ENCODE assay signal across 12 cellular contexts in the genomic region with DNA sequence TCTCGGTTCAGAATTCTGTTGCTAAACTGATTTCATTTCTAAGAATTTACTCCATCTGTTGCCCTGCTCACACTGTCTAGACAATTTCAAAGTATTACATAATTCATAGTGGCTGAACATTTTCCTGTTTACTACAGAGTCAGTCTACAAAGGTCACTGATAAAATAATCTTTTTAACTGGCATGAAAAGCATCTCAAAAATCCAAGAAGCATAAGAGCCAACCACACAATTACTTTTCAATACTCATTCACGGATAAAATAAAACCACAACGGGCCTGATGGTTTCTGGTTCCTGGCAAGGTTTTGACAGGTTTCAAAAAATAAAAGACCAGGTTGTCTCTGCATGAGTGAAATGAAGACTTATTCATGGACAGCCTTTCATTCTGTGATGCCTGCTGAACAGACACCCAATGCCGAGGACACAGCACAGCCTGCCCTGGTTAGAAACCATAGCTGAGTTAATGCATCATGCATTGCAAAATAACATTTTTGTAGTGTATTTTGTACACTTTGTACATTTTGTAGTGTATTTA.
A peak's percentile ranks its signal among the peaks of the same experiment; 100 is the strongest.
DNase-seq lines count a peak whose midpoint lies in the region; ATAC-seq and TF ChIP-seq lines count a peak whose summit lies in the region.
"Had no signal": no experiment of that assay in that cellular context is flagged by ENCODE, and none has a peak within 500 bp of the region (broad histone marks: within the 10 kb centered on the region; RNA-seq: fewer than 3 reads in every experiment).

No MANE protein-coding gene starts in this region.

- H3K9ac ChIP-seq in neuronal stem cell (ENCODE audit: low read depth, low read length, poor library complexity): no peak overlapping the region

- H3K36me3 ChIP-seq in lung (ENCODE audit: control insufficient read depth in 2 of 2, insufficient read depth in 2 of 2, low read length in 2 of 2): no peaks in the 10 kb centered on the region
- no peaks in the 10 kb centered on the region for H3K36me3 ChIP-seq in neuronal stem cell (replicated peaks in 1 of 2; ENCODE audit: control insufficient read depth in 2 of 2, insufficient read depth in 2 of 2, low read length in 2 of 2)

- H2BK15ac ChIP-seq in neuronal stem cell (ENCODE audit: low read length): no peak overlapping the region

- H3K23ac ChIP-seq in neuronal stem cell (ENCODE audit: low read depth, low read length, poor library complexity): no peak overlapping the region

- H3K27me3 ChIP-seq in lung (ENCODE audit: control insufficient read depth, insufficient read depth): no peaks in the 10 kb centered on the region
- H3K27me3 ChIP-seq in neuronal stem cell (ENCODE audit: control insufficient read depth in 3 of 3, insufficient read depth in 3 of 3, low read depth in 1 of 3, low read length in 3 of 3): peaks cover 0 to 3% (median 0%) of the 10 kb centered on the region in 3 experiments

- no peak overlapping the region for H2BK12ac ChIP-seq in neuronal stem cell (ENCODE audit: low read length)

- H3K9me3 ChIP-seq in lung (ENCODE audit: control insufficient read depth in 2 of 2, insufficient read depth in 1 of 2, low read length in 1 of 2): no peaks in the 10 kb centered on the region
- no peaks in the 10 kb centered on the region for H3K9me3 ChIP-seq in neuronal stem cell (replicated peaks in 1 of 2; ENCODE audit: control insufficient read depth in 2 of 2, insufficient read depth in 1 of 2, low read depth in 1 of 2, low read length in 2 of 2)

- H3K14ac ChIP-seq in neuronal stem cell (ENCODE audit: low read length): no peak overlapping the region

- DNase-seq in AG08396 (ENCODE audit: low spot score) (peak; percentile 42), HT1080 (ENCODE audit: low read depth) (peak; percentile 44), coronary artery (ENCODE audit: low spot score) (no peak), lung (ENCODE audit: low spot score) (no peak), neuronal stem cell (ENCODE audit: low spot score) (no peak), NAMALWA (ENCODE audit: low spot score) (no peak)
- DNase-seq: activated CD4-positive, alpha-beta T cell treated with anti-CD3 and anti-CD28 coated beads, Interleukin-2, amount 50 U/mL, for 48 hours; activated naive CD8-positive, alpha-beta T cell treated with anti-CD3 and anti-CD28 coated beads, Interleukin-2, amount 10 ng/mL, durations not matched to agents 7 days and 5 days; mesendoderm; stimulated activated naive B cell treated with anti-CD40 and anti-IgM and Interleukin-4, amounts not matched to agents 10 μg/mL and 1 μg/mL and 100 μg/mL, for 72 hours had no signal

- H3K79me1 ChIP-seq in neuronal stem cell (ENCODE audit: low read depth, low read length): no peaks in the 10 kb centered on the region

- 32 to 49% methylated on average over 4 of the region's 4 CpGs for WGBS in lung, 2 donors
- WGBS in neuronal stem cell (ENCODE audit: extremely low coverage in 2 of 2, insufficient read length in 2 of 2, insufficient replicate concordance in 1 of 2), 2 donors: no CpG with 5 or more reads among the region's 4 CpGs

- H4K91ac ChIP-seq in neuronal stem cell (ENCODE audit: low read depth, low read length, poor library complexity): no peak overlapping the region

- H3K27ac ChIP-seq in coronary artery (peak overlapping the region; percentile 70 to 89), lung (ENCODE audit: low read depth in 1 of 2, low read length in 1 of 2) (peak overlapping the region; percentile 21 to 37), neuronal stem cell (replicated peaks; ENCODE audit: low read length) (no peak overlapping the region)

- no peak overlapping the region for H2BK5ac ChIP-seq in neuronal stem cell (ENCODE audit: low read length)

- H2AFZ ChIP-seq in neuronal stem cell (ENCODE audit: low read length): no peak overlapping the region

- no peak overlapping the region for H4K8ac ChIP-seq in neuronal stem cell (ENCODE audit: low read depth, low read length)

- H3K4me1 ChIP-seq in lung (ENCODE audit: control insufficient read depth in 2 of 2, insufficient read depth in 2 of 2, low read length in 2 of 2) (peaks cover 0 to 2% of the 10 kb centered on the region in 2 donors), neuronal stem cell (ENCODE audit: control insufficient read depth in 2 of 2, insufficient read depth in 1 of 2, low read depth in 1 of 2, low read length in 2 of 2) (peaks cover 0 to 1% of the 10 kb centered on the region in 2 donors)

- no peak overlapping the region for H3K4ac ChIP-seq in neuronal stem cell (ENCODE audit: low read length)

- TF ChIP-seq CTCF in coronary artery (IDR thresholded peaks at IDR 0.05): no peak
- TF ChIP-seq CTCF in lung (IDR thresholded peaks at IDR 0.05; ENCODE audit: control extremely low read depth, extremely low read depth): no peak

- no peak overlapping the region for H2AK5ac ChIP-seq in neuronal stem cell (ENCODE audit: low read depth, low read length)

- no peak overlapping the region for H2BK120ac ChIP-seq in neuronal stem cell (ENCODE audit: low read depth, low read length)

- no peak overlapping the region for H3K18ac ChIP-seq in neuronal stem cell (ENCODE audit: low read length)

- ATAC-seq in lung (ENCODE audit: insufficient read depth, low FRiP score): no peak
- ATAC-seq in HG02623 (IDR thresholded peaks at IDR 0.05; ENCODE audit: unreplicated experiment): no peak
- no peak for ATAC-seq in GM18520 (IDR thresholded peaks at IDR 0.05; ENCODE audit: unreplicated experiment)
- ATAC-seq: stimulated activated naive B cell treated with anti-CD40 and anti-IgM and Interleukin-4, amounts not matched to agents 10 μg/mL and 1 μg/mL and 100 μg/mL, for 72 hours had no signal

- peak overlapping the region; percentile 25 for H3K4me3 ChIP-seq in coronary artery
- H3K4me3 ChIP-seq in lung: no peak overlapping the region
- no peak overlapping the region for H3K4me3 ChIP-seq in neuronal stem cell (ENCODE audit: low read length in 2 of 2)

- H3K4me2 ChIP-seq in neuronal stem cell (ENCODE audit: insufficient read depth, low read length, poor library complexity, severe bottlenecking): no peak overlapping the region

Comparison
In these comparisons a context has a peak if more than half of its experiments do, and no peak if none do; other contexts are left out.
1. DNase-seq: peak in AG08396 (single experiment) and HT1080 (single experiment); none in coronary artery (single experiment), lung (single experiment), neuronal stem cell (single experiment) and NAMALWA (single experiment).